ENCODE assay signal across 10 cellular contexts in the genomic region with DNA sequence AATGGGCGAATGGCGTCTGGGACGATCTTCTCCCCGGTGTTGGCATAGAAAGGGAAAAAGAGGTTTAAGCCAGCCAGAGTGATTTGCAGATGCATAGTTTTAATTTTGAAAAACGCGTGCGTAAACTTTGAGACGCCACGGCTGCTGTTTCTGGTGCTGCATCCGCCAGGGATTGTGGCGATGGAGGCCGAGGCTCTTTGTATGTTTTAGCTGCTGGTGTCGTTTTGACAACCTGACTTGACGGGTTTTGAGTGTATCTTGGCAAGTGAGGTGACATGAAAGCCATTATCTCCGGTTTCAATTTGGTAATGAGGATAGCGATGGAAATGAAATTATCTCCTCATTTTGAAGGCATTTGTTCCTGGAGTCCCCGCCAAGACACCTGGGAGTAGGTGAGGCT. TPM values are rescaled to one million over a fixed set of nuclear protein-coding genes. Genes with fewer than 3 reads are reported as not detected.
DNase-seq lines count a peak whose midpoint lies in the region; ATAC-seq and TF ChIP-seq lines count a peak whose summit lies in the region.
"Had no signal": no experiment of that assay in that cellular context is flagged by ENCODE, and none has a peak within 500 bp of the region (broad histone marks: within the 10 kb centered on the region; RNA-seq: fewer than 3 reads in every experiment).

No MANE protein-coding gene starts in this region.

- H3K4me1 ChIP-seq in ACC112 (ENCODE audit: control insufficient read depth, insufficient read depth, low read length, unreplicated experiment) (peaks cover 27% of the 10 kb centered on the region), HUES48 (ENCODE audit: control insufficient read depth, insufficient read depth, low read length) (no peaks in the 10 kb centered on the region; the same call in 1 of the 2 replicates), duodenal mucosa (ENCODE audit: control insufficient read depth in 1 of 2, insufficient read depth in 2 of 2, low read length in 2 of 2) (peaks cover 0 to 21% of the 10 kb centered on the region in 2 donors)

- no peaks in the 10 kb centered on the region for H4K20me1 ChIP-seq in neural cell (ENCODE audit: insufficient read depth)

- no peak overlapping the region for H3K9ac ChIP-seq in HUES48 (ENCODE audit: low read depth, low read length)
- H3K9ac ChIP-seq in duodenal mucosa (ENCODE audit: low read depth in 1 of 2, low read length in 2 of 2) = no peak overlapping the region
- no peak overlapping the region for H3K9ac ChIP-seq in neural cell (ENCODE audit: low read length)

- no peak for TF ChIP-seq RAD21 in neural cell (conservative IDR thresholded peaks at IDR 0.05)

- H3K36me3 ChIP-seq in ACC112 (ENCODE audit: insufficient read depth, low read length) = no peaks in the 10 kb centered on the region
- H3K36me3 ChIP-seq in HUES48 (ENCODE audit: control insufficient read depth, insufficient read depth, low read length) = no peaks in the 10 kb centered on the region
- no peaks in the 10 kb centered on the region for H3K36me3 ChIP-seq in duodenal mucosa (ENCODE audit: control insufficient read depth in 1 of 2, insufficient read depth in 2 of 2, low read length in 2 of 2)
- H3K36me3 ChIP-seq in neural cell (ENCODE audit: insufficient read depth, low read length) = no peaks in the 10 kb centered on the region

- no peak for ATAC-seq in GM21717 (IDR thresholded peaks at IDR 0.05; ENCODE audit: unreplicated experiment)

- DNase-seq in effector CD8-positive, alpha-beta T cell (lab: John Stamatoyannopoulos, UW) = no peak
- DNase-seq in RWPE1 (ENCODE audit: low spot score) = no peak
- DNase-seq in GM10266 (ENCODE audit: extremely low spot score) = no peak
- DNase-seq: NCI-H510A treated with DMSO at 0.1 percent for 48 hours, substantia nigra had no signal

- peak overlapping the region; percentile 79 for H2AFZ ChIP-seq in ACC112 (ENCODE audit: low read length, unreplicated experiment)
- H2AFZ ChIP-seq in neural cell (ENCODE audit: low read depth, low read length) = no peak overlapping the region

- H3K79me2 ChIP-seq in ACC112 (ENCODE audit: control insufficient read depth, insufficient read depth, low read length, unreplicated experiment) = no peaks in the 10 kb centered on the region
- H3K79me2 ChIP-seq in neural cell (replicated peaks; ENCODE audit: insufficient read depth, low read length) = no peaks in the 10 kb centered on the region

- H3K27ac ChIP-seq in ACC112 (ENCODE audit: low read depth, low read length) (no peak overlapping the region), HUES48 (ENCODE audit: low read depth, low read length) (no peak overlapping the region), duodenal mucosa (ENCODE audit: low read depth, low read length) (no peak overlapping the region), neural cell (ENCODE audit: low read length) (no peak overlapping the region), RWPE1 (no peak overlapping the region)

- no peak for TF ChIP-seq CTCF in neural cell (IDR thresholded peaks at IDR 0.05; ENCODE audit: poor library complexity, severe bottlenecking)
- TF ChIP-seq CTCF in RWPE1 (conservative IDR thresholded peaks at IDR 0.05; ENCODE audit: low read depth) = no peak
- TF ChIP-seq CTCF in GM10266 (IDR thresholded peaks at IDR 0.05; ENCODE audit: control insufficient read depth, insufficient read depth, low read depth, missing control alignments) = no peak

- peak; percentile 65 for TF ChIP-seq EP300 in neural cell (conservative IDR thresholded peaks at IDR 0.05; ENCODE audit: poor library complexity, severe bottlenecking)

- no peak overlapping the region for H3K4me2 ChIP-seq in neural cell (ENCODE audit: low read length)

- H3K9me3 ChIP-seq in HUES48 (ENCODE audit: control insufficient read depth, insufficient read depth, low read length) (no peaks in the 10 kb centered on the region), duodenal mucosa (ENCODE audit: control insufficient read depth in 1 of 2, low read length in 2 of 2) (no peaks in the 10 kb centered on the region), neural cell (ENCODE audit: low read length) (no peaks in the 10 kb centered on the region)

- no peaks in the 10 kb centered on the region for H3F3A ChIP-seq in neural cell (ENCODE audit: insufficient read depth, low read length, poor library complexity, severe bottlenecking)

- H3K4me3 ChIP-seq in ACC112 (ENCODE audit: low read depth, low read length) (peak overlapping the region; percentile 87), HUES48 (ENCODE audit: low read depth, low read length) (peak overlapping the region; percentile 61), duodenal mucosa (ENCODE audit: low read depth in 1 of 2, low read length in 2 of 2) (peak overlapping the region; percentile 59 to 65), neural cell (ENCODE audit: low read length) (no peak overlapping the region)

- CTCF ChIA-PET in RWPE1 (lab: Yijun Ruan, JAX) = no interaction called here

- H3K27me3 ChIP-seq in ACC112 (ENCODE audit: insufficient read depth, low read length) = no peaks in the 10 kb centered on the region
- peaks cover 62% of the 10 kb centered on the region for H3K27me3 ChIP-seq in HUES48 (ENCODE audit: control insufficient read depth, insufficient read depth, low read length)
- peaks cover 13 to 23% of the 10 kb centered on the region in 2 donors for H3K27me3 ChIP-seq in duodenal mucosa (ENCODE audit: control insufficient read depth in 1 of 2, insufficient read depth in 2 of 2, low read length in 2 of 2)
- peaks cover 54% of the 10 kb centered on the region for H3K27me3 ChIP-seq in neural cell (ENCODE audit: insufficient read depth, low read depth, low read length)

- POLR2A ChIA-PET in RWPE1 (lab: Yijun Ruan, JAX; ENCODE audit: low non-redundant PET) = no interaction called here

- no peaks in the 10 kb centered on the region for H3K9me2 ChIP-seq in neural cell (ENCODE audit: insufficient read depth, low read length)

TF ChIP-seq in neural cell, 6 proteins besides CTCF, POLR2A, EP300 and RAD21:
- TF ChIP-seq, protein P1, sequence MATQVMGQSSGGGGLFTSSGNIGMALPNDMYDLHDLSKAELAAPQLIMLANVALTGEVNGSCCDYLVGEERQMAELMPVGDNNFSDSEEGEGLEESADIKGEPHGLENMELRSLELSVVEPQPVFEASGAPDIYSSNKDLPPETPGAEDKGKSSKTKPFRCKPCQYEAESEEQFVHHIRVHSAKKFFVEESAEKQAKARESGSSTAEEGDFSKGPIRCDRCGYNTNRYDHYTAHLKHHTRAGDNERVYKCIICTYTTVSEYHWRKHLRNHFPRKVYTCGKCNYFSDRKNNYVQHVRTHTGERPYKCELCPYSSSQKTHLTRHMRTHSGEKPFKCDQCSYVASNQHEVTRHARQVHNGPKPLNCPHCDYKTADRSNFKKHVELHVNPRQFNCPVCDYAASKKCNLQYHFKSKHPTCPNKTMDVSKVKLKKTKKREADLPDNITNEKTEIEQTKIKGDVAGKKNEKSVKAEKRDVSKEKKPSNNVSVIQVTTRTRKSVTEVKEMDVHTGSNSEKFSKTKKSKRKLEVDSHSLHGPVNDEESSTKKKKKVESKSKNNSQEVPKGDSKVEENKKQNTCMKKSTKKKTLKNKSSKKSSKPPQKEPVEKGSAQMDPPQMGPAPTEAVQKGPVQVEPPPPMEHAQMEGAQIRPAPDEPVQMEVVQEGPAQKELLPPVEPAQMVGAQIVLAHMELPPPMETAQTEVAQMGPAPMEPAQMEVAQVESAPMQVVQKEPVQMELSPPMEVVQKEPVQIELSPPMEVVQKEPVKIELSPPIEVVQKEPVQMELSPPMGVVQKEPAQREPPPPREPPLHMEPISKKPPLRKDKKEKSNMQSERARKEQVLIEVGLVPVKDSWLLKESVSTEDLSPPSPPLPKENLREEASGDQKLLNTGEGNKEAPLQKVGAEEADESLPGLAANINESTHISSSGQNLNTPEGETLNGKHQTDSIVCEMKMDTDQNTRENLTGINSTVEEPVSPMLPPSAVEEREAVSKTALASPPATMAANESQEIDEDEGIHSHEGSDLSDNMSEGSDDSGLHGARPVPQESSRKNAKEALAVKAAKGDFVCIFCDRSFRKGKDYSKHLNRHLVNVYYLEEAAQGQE (IDR thresholded peaks at IDR 0.05; ENCODE audit: borderline replicate concordance) = no peak
- peak; percentile 78 for TF ChIP-seq POLR2AphosphoS5 (IDR thresholded peaks at IDR 0.05)
- no peak for TF ChIP-seq EZH2 (IDR thresholded peaks at IDR 0.05; ENCODE audit: borderline replicate concordance, insufficient read depth, low read length, poor library complexity, severe bottlenecking)
TF ChIP-seq in neural cell: peak in this region for 1.

RNA-seq across cellular contexts. Expression of a gene that starts 1.6 kb away (rescaled TPM):
- polyA plus RNA-seq in neural cell = 0.10 TPM in 1 of 2 replicates, not detected in the other
- polyA minus RNA-seq in neural cell = not detected in 2 replicates

RNA-seq across cellular contexts. Expression of a gene that starts 45.0 kb away (rescaled TPM):
- not detected in 2 replicates for polyA plus RNA-seq in neural cell
- not detected in 2 replicates for polyA minus RNA-seq in neural cell
